ENCODE assay signal across 16 cellular contexts in genomic region chr11:68193018-68193417, GRCh38.
"Had no signal": no experiment of that assay in that cellular context is flagged by ENCODE, and none has a peak within 500 bp of the region (broad histone marks: within the 10 kb centered on the region; RNA-seq: fewer than 3 reads in every experiment).

No MANE protein-coding gene starts in this region.

- H3K4me3 ChIP-seq: dorsolateral prefrontal cortex, gastroesophageal sphincter, tibial artery, vagina had no signal

- H3K27me3 Mint-ChIP-seq: activated CD8-positive, alpha-beta T cell treated with anti-CD3 and anti-CD28 coated beads for 36 hours; naive B cell; T-cell had no signal

- FAIRE-seq: islet of Langerhans had no signal

- H3K36me3 Mint-ChIP-seq: naive B cell had no signal

- H3K4me3 Mint-ChIP-seq: activated CD8-positive, alpha-beta T cell treated with anti-CD3 and anti-CD28 coated beads for 36 hours; T-cell had no signal

- ATAC-seq: activated CD8-positive, alpha-beta T cell treated with anti-CD3 and anti-CD28 coated beads for 36 hours; gastroesophageal sphincter; T-cell had no signal

- H3K27ac ChIP-seq: gastroesophageal sphincter, tibial artery, vagina had no signal

- H3K9me3 ChIP-seq: gastroesophageal sphincter, tibial artery, vagina had no signal

- DNase-seq: activated CD8-positive, alpha-beta T cell treated with anti-CD3 and anti-CD28 coated beads for 36 hours; activated T-cell treated with anti-CD3 and anti-CD28 coated beads, Interleukin-2, amount 50 U/mL, for 48 hours; dorsolateral prefrontal cortex; mammary epithelial cell; naive B cell; nucleus accumbens; posterior cingulate gyrus; retina; stimulated activated CD4-positive, alpha-beta T cell treated with anti-CD3 and anti-CD28 coated beads, Interleukin-12 subunit alpha, Interleukin-12 subunit beta, amount 100 ng/mL, for 4 hours; stimulated activated CD4-positive, alpha-beta T cell treated with anti-CD3 and anti-CD28 coated beads, Interleukin-2, amount 100 ng/mL, for 24 hours; T-cell; T1000; tibial artery had no signal

- H3K36me3 ChIP-seq: gastroesophageal sphincter, tibial artery, vagina had no signal

- H3K9me3 Mint-ChIP-seq: activated CD8-positive, alpha-beta T cell treated with anti-CD3 and anti-CD28 coated beads for 36 hours; naive B cell; T-cell had no signal

- H3K27me3 ChIP-seq: dorsolateral prefrontal cortex, gastroesophageal sphincter, tibial artery, vagina had no signal
